10 cellular contexts compared by ENCODE assay signal in genomic region chr10:120606051-120606764, GRCh38.
DNase-seq lines count a peak whose midpoint lies in the region; ATAC-seq and TF ChIP-seq lines count a peak whose summit lies in the region.
"Had no signal": no experiment of that assay in that cellular context is flagged by ENCODE, and none has a peak within 500 bp of the region (broad histone marks: within the 10 kb centered on the region; RNA-seq: fewer than 3 reads in every experiment).

No MANE protein-coding gene starts in this region.

- 70 to 80% (median 74%) methylated on average over 5 of the region's 5 CpGs for WGBS in stomach, 5 donors

- TF ChIP-seq CTCF in ascending aorta (IDR thresholded peaks at IDR 0.05) (no peak), stomach (IDR thresholded peaks at IDR 0.05) (no peak)

- no peak for TF ChIP-seq POLR2A in stomach (IDR thresholded peaks at IDR 0.05)

- ATAC-seq in GM18499 (IDR thresholded peaks at IDR 0.05; ENCODE audit: insufficient read depth, unreplicated experiment) (peak; percentile 68), GM19463 (IDR thresholded peaks at IDR 0.05; ENCODE audit: unreplicated experiment) (peak; percentile 61), HG02885 (IDR thresholded peaks at IDR 0.05; ENCODE audit: poor library complexity, unreplicated experiment) (peak; percentile 73), HG03571 (IDR thresholded peaks at IDR 0.05; ENCODE audit: unreplicated experiment) (peak; percentile 73)
- ATAC-seq: WTC11 had no signal

- intact Hi-C loops in ascending aorta (cut with DNase I) (no loop called here), stomach (cut with DNase I; ENCODE audit: low total_unique reads) (no loop called here)

- TF ChIP-seq EP300 in stomach (IDR thresholded peaks at IDR 0.05): no peak

- no peaks in the 10 kb centered on the region for H3K9me3 ChIP-seq in ascending aorta
- peaks cover 0 to 18% (median 4%) of the 10 kb centered on the region in 4 donors for H3K9me3 ChIP-seq in stomach

- H3K27me3 ChIP-seq in ascending aorta (no peaks in the 10 kb centered on the region), stomach (peaks cover 0 to 4% (median 0%) of the 10 kb centered on the region in 3 donors)

- H3K27ac ChIP-seq in ascending aorta (no peak overlapping the region), stomach (no peak overlapping the region)

- H3K4me3 ChIP-seq in ascending aorta (no peak overlapping the region), stomach (no peak overlapping the region)

- H3K4me1 ChIP-seq in ascending aorta (no peaks in the 10 kb centered on the region), stomach (no peaks in the 10 kb centered on the region)

- no peak for DNase-seq in ascending aorta (ENCODE audit: low spot score in 2 of 2)
- DNase-seq in NCI-H510A (lab: John Stamatoyannopoulos, UW): no peak
- DNase-seq in stomach: no peak
- DNase-seq in NCI-H1930 (lab: John Stamatoyannopoulos, UW): no peak
- DNase-seq: activated gamma-delta T cell had no signal

- H3K36me3 ChIP-seq in ascending aorta: no peaks in the 10 kb centered on the region
- H3K36me3 ChIP-seq in stomach: no peaks in the 10 kb centered on the region
